Comparison of ENCODE assay signal across 16 cellular contexts in genomic region chr19:18453269-18454024, GRCh38. TPM values are rescaled to one million over a fixed set of nuclear protein-coding genes. Genes with fewer than 3 reads are reported as not detected.
DNase-seq lines count a peak whose midpoint lies in the region; ATAC-seq and TF ChIP-seq lines count a peak whose summit lies in the region.
"Had no signal": no experiment of that assay in that cellular context is flagged by ENCODE, and none has a peak within 500 bp of the region (broad histone marks: within the 10 kb centered on the region; RNA-seq: fewer than 3 reads in every experiment).

No MANE protein-coding gene starts in this region.

- WGBS in IMR-90 (ENCODE audit: extremely low coverage in 2 of 2, insufficient read length in 1 of 2), 2 experiments = 100% methylated on average over 2 of the region's 10 CpGs; no CpG with 5 or more reads in 1 of the 2 experiments
- 80% methylated on average over 10 of the region's 10 CpGs for WGBS in mesenchymal stem cell
- 62 to 78% (median 70%) methylated on average over 10 of the region's 10 CpGs for WGBS in ovary, 3 donors

- TF ChIP-seq CTCF in IMR-90 (conservative IDR thresholded peaks at IDR 0.05; ENCODE audit: low read depth, low read length) = no peak
- no peak for TF ChIP-seq CTCF in ovary (IDR thresholded peaks at IDR 0.05)

- ATAC-seq in IMR-90 (ENCODE audit: low read depth) (peak; percentile 35), GM21786 (IDR thresholded peaks at IDR 0.05; ENCODE audit: unreplicated experiment) (no peak)
- ATAC-seq: esophagus mucosa had no signal

- H4K8ac ChIP-seq in IMR-90 (ENCODE audit: low read depth in 2 of 2, low read length in 2 of 2) = no peak overlapping the region
- H4K8ac ChIP-seq in mesenchymal stem cell (ENCODE audit: low read length) = no peak overlapping the region

- H2BK15ac ChIP-seq in IMR-90 (ENCODE audit: low read depth, low read length) (no peak overlapping the region), mesenchymal stem cell (ENCODE audit: low read depth, poor library complexity, severe bottlenecking) (no peak overlapping the region)

- CTCF ChIA-PET in IMR-90 (lab: Yijun Ruan, JAX) = interaction anchor here (0.9 to 3.5 kb wide), 4 partner anchors 10 to 119 kb away, joined by 3 to 21 read pairs (median 4); partner anchors contain the start of gene UBA52

- H3K23ac ChIP-seq in IMR-90 (ENCODE audit: low read depth, low read length) (no peak overlapping the region), mesenchymal stem cell (ENCODE audit: low read length in 2 of 2) (no peak overlapping the region)

- H2BK120ac ChIP-seq in IMR-90 (ENCODE audit: low read depth, low read length) (0 out of 2 replicates have a peak overlapping the region, but pooled peaks have one; percentile 3), mesenchymal stem cell (ENCODE audit: low read depth, low read length) (no peak overlapping the region)

- in situ Hi-C loops in Caki2 (cut with HindIII; ENCODE audit: low pct_unique_long_range_greater_than_20kb, low sequenced_read_pairs) (no loop called here), IMR-90 (cut with MboI; ENCODE audit: low sequenced_read_pairs) (loop anchor here (5.0 to 10.0 kb wide), 2 partner anchors 121 to 399 kb away; partner anchors contain the start of gene UBA52)

- POLR2A ChIA-PET in IMR-90 (lab: Charles Lee; ENCODE audit: unreplicated experiment) = interaction anchor here (0.6 to 1.1 kb wide), 3 partner anchors 11 to 118 kb away, joined by 3 read pairs; partner anchors contain the start of gene UBA52

- H3K9ac ChIP-seq in IMR-90 (ENCODE audit: low read depth, low read length) (no peak overlapping the region), mesenchymal stem cell (ENCODE audit: low read length) (peak overlapping the region; percentile 0)

- no peak overlapping the region for H3K56ac ChIP-seq in IMR-90 (ENCODE audit: extremely low read depth, insufficient read depth, low read length)

- peaks cover 57% of the 10 kb centered on the region for H4K20me1 ChIP-seq in IMR-90 (ENCODE audit: insufficient read depth, low read length)

- dilution Hi-C loops in IMR-90 (cut with HindIII; ENCODE audit: low sequenced_read_pairs, unreplicated experiment) = no loop called here

- no peak overlapping the region for H3K4me3 ChIP-seq in IMR-90 (ENCODE audit: insufficient read depth, low read depth, low read length)
- H3K4me3 ChIP-seq in mesenchymal stem cell (ENCODE audit: insufficient read depth in 1 of 2, low read depth in 1 of 2, low read length in 2 of 2) = no peak overlapping the region
- H3K4me3 ChIP-seq in ovary = no peak overlapping the region

- no peak overlapping the region for H2AK9ac ChIP-seq in IMR-90 (replicated peaks; ENCODE audit: low read depth, low read length, poor library complexity)

- H3K79me1 ChIP-seq in IMR-90 (ENCODE audit: low read depth in 1 of 2, low read length in 2 of 2) = peaks cover 12 to 65% of the 10 kb centered on the region in 2 experiments
- H3K79me1 ChIP-seq in mesenchymal stem cell (replicated peaks; ENCODE audit: low read length, poor library complexity, severe bottlenecking) = peaks cover 34% of the 10 kb centered on the region

- H3K9me1 ChIP-seq in IMR-90 (ENCODE audit: insufficient read depth, low read length) = peaks cover 10% of the 10 kb centered on the region; the same call in 1 of the 2 replicates

- DNase-seq in Caki2 (ENCODE audit: low read depth) (peak; percentile 71), IMR-90 (peak; percentile 52), astrocyte of the hippocampus (ENCODE audit: low read depth, low spot score) (peak; percentile 70), mesenchymal stem cell (peak; percentile 39), ovary (no peak), posterior cingulate gyrus (no peak), GF-D8 (lab: John Stamatoyannopoulos, UW) (no peak)
- DNase-seq: activated CD4-positive, alpha-beta T cell treated with anti-CD3 and anti-CD28 coated beads for 1 hour; amniotic stem cell; NCI-H1930; NCI-H69 had no signal

- H4K91ac ChIP-seq in IMR-90 (ENCODE audit: insufficient read depth, low read depth, low read length) (peak overlapping the region; percentile 12; the same call in 1 of the 2 replicates), mesenchymal stem cell (ENCODE audit: low read length) (no peak overlapping the region)

- H3K18ac ChIP-seq in IMR-90 (ENCODE audit: low read depth, low read length) (no peak overlapping the region), mesenchymal stem cell (ENCODE audit: low read depth in 1 of 2, low read length in 2 of 2) (no peak overlapping the region)

- TF ChIP-seq EP300 in ovary (IDR thresholded peaks at IDR 0.05) = no peak

- H2BK20ac ChIP-seq in IMR-90 (ENCODE audit: low read depth, low read length) = no peak overlapping the region

- H3K4ac ChIP-seq in IMR-90 (ENCODE audit: low read depth, low read length) (peak overlapping the region; percentile 24; the same call in 1 of the 2 replicates), mesenchymal stem cell (ENCODE audit: low read depth in 1 of 2, low read length in 2 of 2) (no peak overlapping the region)

- BruUV-seq in IMR-90 (replicated peaks; lab: Mats Ljungman, UMichigan) = no TSS peak

- H2BK12ac ChIP-seq in mesenchymal stem cell (ENCODE audit: low read length in 2 of 2) = no peak overlapping the region

- no peak overlapping the region for H3K27ac ChIP-seq in IMR-90 (ENCODE audit: insufficient read depth, low read length)
- no peak overlapping the region for H3K27ac ChIP-seq in mesenchymal stem cell (ENCODE audit: low read length, poor library complexity, severe bottlenecking)
- H3K27ac ChIP-seq in ovary = no peak overlapping the region
- H3K27ac ChIP-seq: C4-2B had no signal

- H2BK5ac ChIP-seq in IMR-90 (ENCODE audit: low read depth, low read length, poor library complexity, severe bottlenecking) (no peak overlapping the region), mesenchymal stem cell (ENCODE audit: low read depth, low read length, poor library complexity, severe bottlenecking) (no peak overlapping the region)

- H2AFZ ChIP-seq in IMR-90 (replicated peaks; ENCODE audit: low read length, poor library complexity) = no peak overlapping the region
- no peak overlapping the region for H2AFZ ChIP-seq in mesenchymal stem cell (ENCODE audit: low read depth, low read length)

- TF ChIP-seq POLR2A in IMR-90 (IDR thresholded peaks at IDR 0.05; ENCODE audit: low read depth, low read length) (no peak), ovary (IDR thresholded peaks at IDR 0.05) (no peak)

- peaks cover 13% of the 10 kb centered on the region for H3K4me1 ChIP-seq in IMR-90 (ENCODE audit: control insufficient read depth, insufficient read depth, low read length)
- peaks cover 35% of the 10 kb centered on the region for H3K4me1 ChIP-seq in mesenchymal stem cell (ENCODE audit: control insufficient read depth, insufficient read depth, low read depth, low read length)
- peaks cover 2% of the 10 kb centered on the region for H3K4me1 ChIP-seq in ovary (ENCODE audit: insufficient read depth)

- no peak overlapping the region for H4K5ac ChIP-seq in IMR-90 (ENCODE audit: low read depth, low read length)

- H3K27me3 ChIP-seq in IMR-90 (ENCODE audit: control insufficient read depth, insufficient read depth, low read length) (no peaks in the 10 kb centered on the region), mesenchymal stem cell (ENCODE audit: control insufficient read depth in 1 of 2, insufficient read depth in 1 of 2, low read length in 2 of 2) (no peaks in the 10 kb centered on the region), ovary (no peaks in the 10 kb centered on the region)

- H3K9me3 ChIP-seq in IMR-90 (ENCODE audit: control insufficient read depth, insufficient read depth, low read length) (no peaks in the 10 kb centered on the region), mesenchymal stem cell (ENCODE audit: control insufficient read depth, low read length) (no peaks in the 10 kb centered on the region), ovary (no peaks in the 10 kb centered on the region)

- TF ChIP-seq RAD21 in IMR-90 (IDR thresholded peaks at IDR 0.05; ENCODE audit: low read length) = no peak

- H3K4me2 ChIP-seq in IMR-90 (ENCODE audit: low read depth, low read length) = no peak overlapping the region
- H3K4me2 ChIP-seq in mesenchymal stem cell (ENCODE audit: low read length, poor library complexity, severe bottlenecking) = no peak overlapping the region

- peak overlapping the region; percentile 25; the same call in 1 of the 2 replicates for H3K14ac ChIP-seq in IMR-90 (replicated peaks; ENCODE audit: low read depth, low read length)
- no peak overlapping the region for H3K14ac ChIP-seq in mesenchymal stem cell (ENCODE audit: low read length in 2 of 2)

- intact Hi-C loops in IMR-90 (cut with micrococcal nuclease) = loop anchor here (5.0 to 10.0 kb wide), 2 partner anchors 104 to 221 kb away; partner anchors contain the start of gene KXD1
- intact Hi-C loops in ovary (cut with DNase I) = loop anchor here in 3 of 4 donors (5.0 to 10.0 kb wide), 4 partner anchors 121 to 411 kb away; partner anchors contain the start of genes REX1BD (in 1 of the 3) and UBA52 (in 1 of the 3)
- intact Hi-C loops in posterior cingulate gyrus (cut with DNase I) = loop anchor here (10.0 kb wide), 1 partner anchor 391 kb away; no protein-coding TSS in a partner anchor

- peaks cover 48% of the 10 kb centered on the region for H3K36me3 ChIP-seq in IMR-90 (ENCODE audit: control insufficient read depth, insufficient read depth, low read length)
- peaks cover 63 to 73% of the 10 kb centered on the region in 2 experiments for H3K36me3 ChIP-seq in mesenchymal stem cell (ENCODE audit: control insufficient read depth in 1 of 2, insufficient read depth in 2 of 2, low read depth in 1 of 2, low read length in 2 of 2)
- H3K36me3 ChIP-seq in ovary = no peaks in the 10 kb centered on the region

- peak overlapping the region; percentile 10; the same call in 1 of the 2 replicates for H2AK5ac ChIP-seq in IMR-90 (ENCODE audit: low read depth, low read length)
- H2AK5ac ChIP-seq in mesenchymal stem cell (ENCODE audit: low read length, severe bottlenecking) = no peak overlapping the region

RNA-seq across cellular contexts. Expression of gene ISYNA1, which starts 15.5 kb away (rescaled TPM):
- total RNA-seq in Caki2 (2014; rRNA removed; shearing (Covaris generic); ENCODE audit: low replicate concordance) = 118 and 155 TPM in 2 replicates
- total RNA-seq in IMR-90 (2012; rRNA removed) (3.4 and 3.9 TPM in 2 replicates), ovary (100 to 1,000 TPM in 6 of 7 donors, 10 to 100 TPM in 1; 45.2 to 345 (median 217) TPM)
- polyA plus RNA-seq in IMR-90 (2012; rRNA removed) (24.7 and 29.4 TPM in 2 replicates), ovary (100 to 1,000 TPM in 1 of 2 donors, 1 to 10 TPM in 1; 9.6 to 144 TPM)
- 12.2 and 29.5 TPM in 2 replicates for polyA plus RNA-seq in IMR-90 (2012; cell fraction: cytosol; rRNA removed)
- 118 and 248 TPM in 2 replicates for polyA plus RNA-seq in IMR-90 (2012; cell fraction: nucleus; rRNA removed; ENCODE audit: low replicate concordance)
- 83.2 TPM for polyA plus RNA-seq in mesenchymal stem cell (2013, experiment 1 of 2)
- 85.1 TPM for polyA plus RNA-seq in mesenchymal stem cell (2013, experiment 2 of 2)

RNA-seq across cellular contexts. Expression of gene SSBP4, which starts 34.2 kb away (rescaled TPM):
- total RNA-seq in Caki2 (2014; rRNA removed; shearing (Covaris generic); ENCODE audit: low replicate concordance) = 87.5 and 106 TPM in 2 replicates
- total RNA-seq in IMR-90 (2012; rRNA removed) = 13.3 and 14.9 TPM in 2 replicates
- polyA plus RNA-seq in IMR-90 (2012; rRNA removed) = 39.7 and 48.1 TPM in 2 replicates
- 36.0 and 75.3 TPM in 2 replicates for polyA plus RNA-seq in IMR-90 (2012; cell fraction: cytosol; rRNA removed)
- polyA plus RNA-seq in IMR-90 (2012; cell fraction: nucleus; rRNA removed; ENCODE audit: low replicate concordance) = 110 and 323 TPM in 2 replicates
- polyA plus RNA-seq in mesenchymal stem cell (2013, experiment 1 of 2) = 88.5 TPM
- polyA plus RNA-seq in mesenchymal stem cell (2013, experiment 2 of 2) = 97.4 TPM
- 100 to 1,000 TPM in 2 of 7 donors, 10 to 100 TPM in 5; 58.9 to 124 (median 88.3) TPM for total RNA-seq in ovary
- 10 to 100 TPM in 1 of 2 donors, 1 to 10 TPM in 1; 4.6 to 90.3 TPM for polyA plus RNA-seq in ovary

RNA-seq across cellular contexts. Expression of gene LRRC25, which starts 56.0 kb away (rescaled TPM):
- not detected in 2 replicates for total RNA-seq in Caki2 (2014; rRNA removed; shearing (Covaris generic); ENCODE audit: low replicate concordance)
- total RNA-seq in IMR-90 (2012; rRNA removed) = not detected in 2 replicates
- polyA plus RNA-seq in IMR-90 (2012; rRNA removed) = 0.03 TPM in 1 of 2 replicates, not detected in the other
- polyA plus RNA-seq in IMR-90 (2012; cell fraction: cytosol; rRNA removed) = 0.08 and 0.09 TPM in 2 replicates
- 0.08 TPM in 1 of 2 replicates, not detected in the other for polyA plus RNA-seq in IMR-90 (2012; cell fraction: nucleus; rRNA removed; ENCODE audit: low replicate concordance)
- 1.0 TPM for polyA plus RNA-seq in mesenchymal stem cell (2013, experiment 1 of 2)
- polyA plus RNA-seq in mesenchymal stem cell (2013, experiment 2 of 2) = 1.1 TPM
- 1 to 10 TPM; 1.8 to 9.2 (median 2.4) TPM for total RNA-seq in ovary
- polyA plus RNA-seq in ovary = 1 to 10 TPM; 1.4 to 3.2 TPM
- total RNA-seq: RPMI7951; T-helper 1 cell treated with Interleukin-12 subunit alpha and Interleukin-12 subunit beta and Interleukin-4 antibody, amounts not matched to agents 30 ng/mL and 1 ng/mL, for 36 hours had no signal

Comparison
In these comparisons a context has a peak if more than half of its experiments do, and no peak if none do; other contexts are left out.
1. DNase-seq: peak in Caki2 (single experiment), IMR-90 (single experiment), astrocyte of the hippocampus (single experiment) and mesenchymal stem cell (single experiment); none in ovary (0 of 5), posterior cingulate gyrus (0 of 10) and GF-D8 (single experiment).